In the genomic region with DNA sequence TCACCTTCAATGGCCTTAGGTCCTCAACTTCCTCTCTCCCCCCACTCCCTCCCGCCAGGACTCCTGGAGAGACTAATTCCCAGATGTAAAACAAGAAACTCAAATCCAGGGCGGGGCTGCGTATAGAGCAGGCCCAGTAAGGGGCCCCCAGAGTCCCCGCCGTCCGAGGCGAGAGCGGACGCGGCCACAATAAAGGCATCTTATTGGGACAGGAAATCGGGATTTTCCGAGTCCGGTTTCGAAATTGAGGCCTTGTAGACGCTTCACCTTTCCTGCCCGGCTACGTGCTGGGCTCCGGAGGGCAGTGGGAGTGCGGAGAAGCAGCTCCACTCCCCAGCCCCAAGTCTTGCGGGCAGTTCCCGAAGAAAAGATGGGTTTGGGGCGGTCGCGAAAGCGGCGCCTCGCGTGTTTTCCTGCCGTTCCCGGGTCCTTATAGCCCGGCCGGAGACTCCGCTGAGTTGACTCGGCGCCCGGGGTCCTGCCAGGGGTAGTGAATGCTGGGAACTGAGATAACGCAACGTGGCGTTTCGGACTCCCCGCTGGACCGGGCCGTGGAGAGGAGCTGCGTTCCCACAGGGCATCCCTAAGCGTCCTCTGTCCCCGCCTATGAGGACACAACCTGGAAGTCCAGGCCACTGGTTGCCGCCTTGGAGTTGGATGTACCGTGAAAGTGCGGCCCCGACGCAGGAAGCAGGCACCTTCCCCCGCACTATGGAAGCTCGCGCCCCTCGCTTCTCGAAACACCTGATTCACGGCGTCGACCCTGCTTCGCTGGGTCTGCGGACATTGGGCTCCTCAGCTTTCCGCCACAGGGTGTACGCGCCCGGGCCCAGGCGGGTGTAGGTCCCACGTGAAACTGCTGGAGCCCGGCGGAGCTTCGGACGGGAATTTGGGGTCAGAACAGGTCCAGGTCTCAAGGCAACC, we compare ENCODE assay signal across 11 cellular contexts. TPM values are rescaled to one million over a fixed set of nuclear protein-coding genes. Genes with fewer than 3 reads are reported as not detected.
DNase-seq lines count a peak whose midpoint lies in the region; ATAC-seq and TF ChIP-seq lines count a peak whose summit lies in the region.
"Had no signal": no experiment of that assay in that cellular context is flagged by ENCODE, and none has a peak within 500 bp of the region (broad histone marks: within the 10 kb centered on the region; RNA-seq: fewer than 3 reads in every experiment).

No MANE protein-coding gene starts in this region.

- no peak for ATAC-seq in HG03095 (IDR thresholded peaks at IDR 0.05; ENCODE audit: unreplicated experiment)

- intact Hi-C loops in ascending aorta (cut with DNase I): no loop called here

- no peaks in the 10 kb centered on the region for H3K36me3 ChIP-seq in ascending aorta
- H3K36me3 ChIP-seq: thyroid gland had no signal

- TF ChIP-seq CTCF in ascending aorta (IDR thresholded peaks at IDR 0.05): no peak
- no peak for TF ChIP-seq CTCF in retinal pigment epithelial cell (conservative IDR thresholded peaks at IDR 0.05; ENCODE audit: low read depth, low read length)

- H3K4me3 ChIP-seq in ascending aorta (peak overlapping the region; percentile 45 to 58), iPS-11a (ENCODE audit: low read depth, low read length) (peak overlapping the region; percentile 63), retinal pigment epithelial cell (ENCODE audit: low read length) (peak overlapping the region; percentile 24)

- peaks cover 4 to 9% of the 10 kb centered on the region in 2 donors for H3K4me1 ChIP-seq in ascending aorta

- DNase-seq in Daoy (ENCODE audit: low read depth) (peak; percentile 23), ascending aorta (ENCODE audit: low spot score in 2 of 2) (no peak), retinal pigment epithelial cell (ENCODE audit: low read depth) (no peak), dedifferentiated amniotic fluid mesenchymal stem cell (ENCODE audit: extremely low spot score) (no peak), dermis blood vessel endothelial cell (no peak), NCI-H187 (lab: John Stamatoyannopoulos, UW) (no peak)
- DNase-seq: activated CD4-positive, alpha-beta T cell treated with anti-CD3 and anti-CD28 coated beads for 4 hours; NCI-H524; thyroid gland had no signal

- no peak overlapping the region for H3K27ac ChIP-seq in ascending aorta
- H3K27ac ChIP-seq: thyroid gland had no signal

- H3K9me3 ChIP-seq in ascending aorta: no peaks in the 10 kb centered on the region
- H3K9me3 ChIP-seq: thyroid gland had no signal

- H3K27me3 ChIP-seq in ascending aorta: peaks cover 33% of the 10 kb centered on the region

RNA-seq across cellular contexts. Expression of gene CHRM1, which starts 4.8 kb away (rescaled TPM):
- total RNA-seq in Daoy (2014; rRNA removed; shearing (Covaris generic)): not detected in 2 replicates
- total RNA-seq in ascending aorta (not detected), dermis blood vessel endothelial cell (not detected in 2 replicates)
- total RNA-seq: thyroid gland had no signal

RNA-seq across cellular contexts. Expression of gene SLC3A2, which starts 45.3 kb away (rescaled TPM):
- total RNA-seq in Daoy (2014; rRNA removed; shearing (Covaris generic)): 137 and 170 TPM in 2 replicates
- total RNA-seq in ascending aorta (143 TPM), dermis blood vessel endothelial cell (77.9 and 84.9 TPM in 2 replicates)

RNA-seq across cellular contexts. Expression of gene SLC22A6, which starts 58.8 kb away (rescaled TPM):
- total RNA-seq in Daoy (2014; rRNA removed; shearing (Covaris generic)): not detected in 2 replicates
- total RNA-seq in ascending aorta: not detected
- total RNA-seq in dermis blood vessel endothelial cell: not detected in 2 replicates
- total RNA-seq: thyroid gland had no signal
